12 cellular contexts compared by ENCODE assay signal in genomic region chr20:47577271-47577670, GRCh38.
DNase-seq lines count a peak whose midpoint lies in the region; ATAC-seq, FAIRE-seq and TF ChIP-seq lines count a peak whose summit lies in the region.
"Had no signal": no experiment of that assay in that cellular context is flagged by ENCODE, and none has a peak within 500 bp of the region (broad histone marks: within the 10 kb centered on the region; RNA-seq: fewer than 3 reads in every experiment).

No MANE protein-coding gene starts in this region.

- BruUV-seq in A673 (replicated peaks; lab: Mats Ljungman, UMichigan) (no TSS peak), HCT116 (replicated peaks; lab: Mats Ljungman, UMichigan) (no TSS peak)

- no peak overlapping the region for H3K27ac Mint-ChIP-seq in astrocyte (ENCODE audit: unreplicated experiment)
- H3K27ac Mint-ChIP-seq in naive thymus-derived CD8-positive, alpha-beta T cell: peak overlapping the region in 6 of 10 donors; percentile 16 to 85 (median 35)
- H3K27ac Mint-ChIP-seq: dendritic cell treated with granulocyte-macrophage colony-stimulating factor and Interleukin-4, amounts not matched to agents 40 ng/mL and 50 ng/mL, for 4 days had no signal

- H3K4me2 ChIP-seq in HCT116 (ENCODE audit: low read length): peak overlapping the region; percentile 69
- H3K4me2 ChIP-seq in astrocyte (ENCODE audit: low read length): peak overlapping the region; percentile 59

- no peak for TF ChIP-seq RAD21 in HCT116 (IDR thresholded peaks at IDR 0.05; ENCODE audit: low read depth)

- no peak overlapping the region for H2AFZ ChIP-seq in HCT116 (ENCODE audit: low read depth, low read length, poor library complexity, severe bottlenecking)
- no peak overlapping the region for H2AFZ ChIP-seq in astrocyte (ENCODE audit: low read depth, low read length)

- H3K27me3 Mint-ChIP-seq in astrocyte (ENCODE audit: low read depth, unreplicated experiment): no peaks in the 10 kb centered on the region
- H3K27me3 Mint-ChIP-seq in naive thymus-derived CD8-positive, alpha-beta T cell: no peaks in the 10 kb centered on the region
- H3K27me3 Mint-ChIP-seq: activated CD8-positive, alpha-beta memory T cell treated with anti-CD3 and anti-CD28 coated beads, Interleukin-2, amount 10 ng/mL, durations not matched to agents 7 days and 5 days; dendritic cell treated with granulocyte-macrophage colony-stimulating factor and Interleukin-4, amounts not matched to agents 40 ng/mL and 50 ng/mL, for 4 days had no signal

- H4K20me1 ChIP-seq in HCT116 (ENCODE audit: insufficient read depth) (no peaks in the 10 kb centered on the region), astrocyte (ENCODE audit: insufficient read depth, low read length) (peaks cover 30% of the 10 kb centered on the region)

- H3K79me2 ChIP-seq in HCT116 (ENCODE audit: insufficient read depth, low read length): peaks cover 56% of the 10 kb centered on the region
- peaks cover 59% of the 10 kb centered on the region for H3K79me2 ChIP-seq in astrocyte (ENCODE audit: insufficient read depth, low read length)

- POLR2A ChIA-PET in A673 (lab: Charles Lee; ENCODE audit: low non-redundant PET) (interaction anchor here (0.7 kb wide), 1 partner anchor 18 kb away, joined by 12 read pairs; no protein-coding TSS in a partner anchor), HCT116 (lab: Charles Lee) (interaction anchor here (1.2 to 1.4 kb wide), 3 partner anchors 10 to 76 kb away, joined by 3 to 7 read pairs (median 4); partner anchors contain the start of gene NCOA3)
- POLR2A ChIA-PET in naive thymus-derived CD8-positive, alpha-beta T cell (lab: Charles Lee): no interaction called here

- H3K4me3 Mint-ChIP-seq in astrocyte (ENCODE audit: unreplicated experiment): no peak overlapping the region
- peak overlapping the region in 3 of 10 donors; percentile 20 to 38 (median 34) for H3K4me3 Mint-ChIP-seq in naive thymus-derived CD8-positive, alpha-beta T cell
- H3K4me3 Mint-ChIP-seq: dendritic cell treated with granulocyte-macrophage colony-stimulating factor and Interleukin-4, amounts not matched to agents 40 ng/mL and 50 ng/mL, for 4 days; H9 had no signal

- no peaks in the 10 kb centered on the region for H3K9me2 ChIP-seq in HCT116 (ENCODE audit: insufficient read depth)

- H3K9me3 Mint-ChIP-seq in astrocyte (ENCODE audit: unreplicated experiment): peaks cover 4% of the 10 kb centered on the region
- H3K9me3 Mint-ChIP-seq in naive thymus-derived CD8-positive, alpha-beta T cell: no peaks in the 10 kb centered on the region
- H3K9me3 Mint-ChIP-seq: dendritic cell treated with granulocyte-macrophage colony-stimulating factor and Interleukin-4, amounts not matched to agents 40 ng/mL and 50 ng/mL, for 4 days; H9 had no signal

- no peak for TF ChIP-seq POLR2A in HCT116 (IDR thresholded peaks at IDR 0.05; ENCODE audit: borderline replicate concordance, extremely low read depth, insufficient read depth, insufficient read length)

- intact Hi-C loops in A673 (cut with micrococcal nuclease; ENCODE audit: unreplicated experiment): no loop called here
- intact Hi-C loops in HCT116 (cut with micrococcal nuclease): loop anchor here (5.0 kb wide), 1 partner anchor 75 kb away; the partner anchor contains the start of gene NCOA3

- peak overlapping the region; percentile 51 for H3K9ac ChIP-seq in HCT116 (ENCODE audit: low read length)
- H3K9ac ChIP-seq in astrocyte (ENCODE audit: low read length): peak overlapping the region; percentile 26

- CTCF ChIA-PET in A673 (lab: Charles Lee) (no interaction called here), HCT116 (lab: Charles Lee) (interaction anchor here (0.7 to 1.3 kb wide), 2 partner anchors 44 to 193 kb away, joined by 3 to 4 read pairs; no protein-coding TSS in a partner anchor)

- peaks cover 12% of the 10 kb centered on the region for H3K4me1 Mint-ChIP-seq in astrocyte (ENCODE audit: low read depth, unreplicated experiment)
- peaks cover 38 to 94% (median 85%) of the 10 kb centered on the region in 4 donors for H3K4me1 Mint-ChIP-seq in naive thymus-derived CD8-positive, alpha-beta T cell

- DNase-seq in A673 (ENCODE audit: low spot score) (no peak), HCT116 (ENCODE audit: low read depth, low spot score) (no peak), astrocyte (ENCODE audit: low read depth) (no peak), amygdala (lab: John Stamatoyannopoulos, UW) (no peak), DMS53 (lab: John Stamatoyannopoulos, UW) (no peak)
- DNase-seq in naive thymus-derived CD8-positive, alpha-beta T cell: no peak
- DNase-seq: activated CD8-positive, alpha-beta memory T cell treated with anti-CD3 and anti-CD28 coated beads, Interleukin-2, amount 10 ng/mL, durations not matched to agents 7 days and 5 days; H9; NCI-H1694 treated with DMSO at 0.1 percent for 48 hours had no signal

- H3K4me1 ChIP-seq in A673 (ENCODE audit: insufficient read depth, low read length, poor library complexity, severe bottlenecking): peaks cover 54% of the 10 kb centered on the region
- peaks cover 63 to 81% of the 10 kb centered on the region in 2 experiments for H3K4me1 ChIP-seq in HCT116 (ENCODE audit: control insufficient read depth in 1 of 2, insufficient read depth in 2 of 2, low read length in 2 of 2)
- H3K4me1 ChIP-seq in astrocyte (ENCODE audit: insufficient read depth, low read length): peaks cover 21% of the 10 kb centered on the region

- TF ChIP-seq CTCF in A673 (conservative IDR thresholded peaks at IDR 0.05; ENCODE audit: low read depth, low read length) (no peak), HCT116 (IDR thresholded peaks at IDR 0.05 in 2 of 3, conservative IDR thresholded peaks at IDR 0.05 in 1 of 3; ENCODE audit: borderline replicate concordance in 1 of 3, insufficient read depth in 1 of 3, low read depth in 2 of 3, low read length in 2 of 3) (no peak), astrocyte (IDR thresholded peaks at IDR 0.05; ENCODE audit: insufficient read depth, low read depth, low read length) (no peak)

- H3K9me3 ChIP-seq in A673 (ENCODE audit: low read depth, low read length, poor library complexity, severe bottlenecking): peaks cover under 1% of the 10 kb centered on the region
- no peaks in the 10 kb centered on the region for H3K9me3 ChIP-seq in HCT116 (ENCODE audit: control insufficient read depth in 1 of 2, insufficient read depth in 1 of 2, low read depth in 1 of 2, low read length in 2 of 2)
- no peaks in the 10 kb centered on the region for H3K9me3 ChIP-seq in astrocyte (ENCODE audit: insufficient read depth, low read depth, low read length)

- no peak for FAIRE-seq in astrocyte (lab: Jason Lieb, UNC)

- no peaks in the 10 kb centered on the region for H3K36me3 ChIP-seq in A673 (ENCODE audit: insufficient read depth, low read length, poor library complexity, severe bottlenecking)
- no peaks in the 10 kb centered on the region for H3K36me3 ChIP-seq in HCT116 (ENCODE audit: control insufficient read depth in 1 of 2, insufficient read depth in 2 of 2, low read length in 2 of 2)
- H3K36me3 ChIP-seq in astrocyte (ENCODE audit: insufficient read depth, low read length): no peaks in the 10 kb centered on the region

- H3K36me3 Mint-ChIP-seq in astrocyte (ENCODE audit: low read depth, unreplicated experiment): peaks cover 5% of the 10 kb centered on the region
- peaks cover 0 to 14% (median under 1%) of the 10 kb centered on the region in 3 donors for H3K36me3 Mint-ChIP-seq in naive thymus-derived CD8-positive, alpha-beta T cell

- H3K4me3 ChIP-seq in A673 (ENCODE audit: low read depth, low read length, poor library complexity, severe bottlenecking) (no peak overlapping the region), HCT116 (replicated peaks in 1 of 2; ENCODE audit: low read depth in 1 of 2, low read length in 2 of 2) (peak overlapping the region in 1 of 2 experiments; percentile 33; a peak in 2 of 4 replicates), astrocyte (ENCODE audit: insufficient read depth, low read depth, low read length) (no peak overlapping the region)

- peak overlapping the region; percentile 13 for H3K27ac ChIP-seq in A673 (ENCODE audit: low read depth, low read length, poor library complexity, severe bottlenecking)
- H3K27ac ChIP-seq in HCT116 (ENCODE audit: low read depth, low read length): peak overlapping the region; percentile 78; the same call in 1 of the 2 replicates
- H3K27ac ChIP-seq in astrocyte (ENCODE audit: low read depth, low read length): peak overlapping the region; percentile 6

- RAD21 ChIA-PET in HCT116 (lab: Charles Lee; ENCODE audit: low non-redundant PET in 1 of 2, low total read pairs in 2 of 2, uncharacterized antibody in 2 of 2, unreplicated experiment in 2 of 2): interaction anchor here (0.5 to 0.6 kb wide), 2 partner anchors 41 to 63 kb away, joined by 3 to 4 read pairs; no protein-coding TSS in a partner anchor

- ATAC-seq in HCT116: no peak
- ATAC-seq in naive thymus-derived CD8-positive, alpha-beta T cell: no peak
- no peak for ATAC-seq in GM18870 (IDR thresholded peaks at IDR 0.05; ENCODE audit: unreplicated experiment)
- no peak for ATAC-seq in GM19397 (IDR thresholded peaks at IDR 0.05; ENCODE audit: unreplicated experiment)

- H3K27me3 ChIP-seq in A673 (replicated peaks; ENCODE audit: insufficient read depth, low read depth, low read length, poor library complexity): no peaks in the 10 kb centered on the region
- no peaks in the 10 kb centered on the region for H3K27me3 ChIP-seq in HCT116 (ENCODE audit: insufficient read depth, low read length)
- H3K27me3 ChIP-seq in astrocyte (ENCODE audit: insufficient read depth, low read length): no peaks in the 10 kb centered on the region

TF ChIP-seq in HCT116, 20 proteins besides CTCF, POLR2A, EP300 and RAD21:
- no peak for TF ChIP-seq ZBTB33 (IDR thresholded peaks at IDR 0.05; ENCODE audit: extremely low read depth, insufficient replicate concordance, low read length)
- TF ChIP-seq ZFX (IDR thresholded peaks at IDR 0.05): no peak
- TF ChIP-seq POLR2AphosphoS5 (IDR thresholded peaks at IDR 0.05; ENCODE audit: low read depth, low read length): no peak
- no peak for TF ChIP-seq CEBPB (IDR thresholded peaks at IDR 0.05; ENCODE audit: low read depth)
TF ChIP-seq in HCT116: peak in this region for 0.

Comparison
In these comparisons a context has a peak if more than half of its experiments do, and no peak if none do; other contexts are left out.
1. H3K27ac ChIP-seq: peak in every context shown above with its lines; median percentile 78 in HCT116; 13 in A673; 6 in astrocyte.